2 cellular contexts compared by ENCODE assay signal in genomic region chr3:144590854-144591253, GRCh38.
TF ChIP-seq lines count a peak whose summit lies in the region.

No MANE protein-coding gene starts in this region.

TF ChIP-seq in endothelial cell of umbilical vein, 7 proteins besides CTCF, POLR2A, EP300 and RAD21 (continued from another document):
- TF ChIP-seq JUN (IDR thresholded peaks at IDR 0.05; ENCODE audit: borderline replicate concordance, insufficient read depth, insufficient read length, low read depth), result peak; percentile 88
- peak; percentile 50 for TF ChIP-seq GATA2 (IDR thresholded peaks at IDR 0.05; ENCODE audit: insufficient read depth, insufficient read length, low read depth, low read length)
- no peak for TF ChIP-seq EZH2 (IDR thresholded peaks at IDR 0.05; ENCODE audit: borderline replicate concordance, low read depth, low read length, severe bottlenecking)
- TF ChIP-seq MYC (IDR thresholded peaks at IDR 0.05; ENCODE audit: low read depth, low read length), result no peak
- TF ChIP-seq, protein P1, sequence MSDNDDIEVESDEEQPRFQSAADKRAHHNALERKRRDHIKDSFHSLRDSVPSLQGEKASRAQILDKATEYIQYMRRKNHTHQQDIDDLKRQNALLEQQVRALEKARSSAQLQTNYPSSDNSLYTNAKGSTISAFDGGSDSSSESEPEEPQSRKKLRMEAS (IDR thresholded peaks at IDR 0.05; ENCODE audit: insufficient read depth, insufficient read length), result no peak

TF ChIP-seq in SK-N-SH, 30 proteins besides CTCF, POLR2A, EP300 and RAD21:
- TF ChIP-seq RCOR1 (IDR thresholded peaks at IDR 0.05; ENCODE audit: low read length), result no peak
- no peak for TF ChIP-seq NFIC (IDR thresholded peaks at IDR 0.05; ENCODE audit: borderline replicate concordance)
- no peak for TF ChIP-seq MXI1 (IDR thresholded peaks at IDR 0.05; ENCODE audit: low read depth, low read length)
- TF ChIP-seq RXRA (IDR thresholded peaks at IDR 0.05; ENCODE audit: borderline replicate concordance, low read depth), result no peak
- no peak for TF ChIP-seq ELF1 (IDR thresholded peaks at IDR 0.05)
- TF ChIP-seq SIN3A (IDR thresholded peaks at IDR 0.05; ENCODE audit: borderline replicate concordance, low read depth, low read length), result no peak
- TF ChIP-seq GABPA (IDR thresholded peaks at IDR 0.05; ENCODE audit: low read depth), result no peak
- no peak for TF ChIP-seq PBX3 (IDR thresholded peaks at IDR 0.05)
- no peak for TF ChIP-seq FOXM1 (IDR thresholded peaks at IDR 0.05; ENCODE audit: low read depth)
- no peak for TF ChIP-seq EZH2phosphoT487 (IDR thresholded peaks at IDR 0.05; ENCODE audit: borderline replicate concordance, low read depth)
- TF ChIP-seq GATA2 (CRISPR knock-in tag; IDR thresholded peaks at IDR 0.05), result no peak
- TF ChIP-seq, protein P2, sequence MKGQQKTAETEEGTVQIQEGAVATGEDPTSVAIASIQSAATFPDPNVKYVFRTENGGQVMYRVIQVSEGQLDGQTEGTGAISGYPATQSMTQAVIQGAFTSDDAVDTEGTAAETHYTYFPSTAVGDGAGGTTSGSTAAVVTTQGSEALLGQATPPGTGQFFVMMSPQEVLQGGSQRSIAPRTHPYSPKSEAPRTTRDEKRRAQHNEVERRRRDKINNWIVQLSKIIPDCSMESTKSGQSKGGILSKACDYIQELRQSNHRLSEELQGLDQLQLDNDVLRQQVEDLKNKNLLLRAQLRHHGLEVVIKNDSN (IDR thresholded peaks at IDR 0.05; ENCODE audit: borderline replicate concordance, low read depth), result no peak
- TF ChIP-seq, protein P1 (IDR thresholded peaks at IDR 0.05; ENCODE audit: low read depth), result no peak
- TF ChIP-seq YY1 (IDR thresholded peaks at IDR 0.05; ENCODE audit: low read depth), result no peak
- TF ChIP-seq FOSL2 (IDR thresholded peaks at IDR 0.05; ENCODE audit: borderline replicate concordance, low read depth), result no peak
- TF ChIP-seq CHD2 (IDR thresholded peaks at IDR 0.05; ENCODE audit: low read length, partially characterized antibody), result no peak
- TF ChIP-seq SMC3 (IDR thresholded peaks at IDR 0.05; ENCODE audit: low read depth, low read length), result no peak
